8 cellular contexts compared by ENCODE assay signal in genomic region chr22:17159504-17159951, GRCh38. TPM values are rescaled to one million over a fixed set of nuclear protein-coding genes. Genes with fewer than 3 reads are reported as not detected.
DNase-seq lines count a peak whose midpoint lies in the region; ATAC-seq and TF ChIP-seq lines count a peak whose summit lies in the region.

No MANE protein-coding gene starts in this region.

- H3K9me3 Mint-ChIP-seq in activated CD8-positive, alpha-beta T cell treated with anti-CD3 and anti-CD28 coated beads, Interleukin-2, amount 10 ng/mL, durations not matched to agents 7 days and 5 days (ENCODE audit: insufficient read depth): no peaks in the 10 kb centered on the region
- no peaks in the 10 kb centered on the region for H3K9me3 Mint-ChIP-seq in naive thymus-derived CD8-positive, alpha-beta T cell
- no peaks in the 10 kb centered on the region for H3K9me3 Mint-ChIP-seq in stimulated activated naive CD8-positive, alpha-beta T cell treated with anti-CD3 and anti-CD28 coated beads, Interleukin-15, amount 100 ng/mL, for 72 hours

- no peaks in the 10 kb centered on the region for H3K27me3 Mint-ChIP-seq in activated CD8-positive, alpha-beta T cell treated with anti-CD3 and anti-CD28 coated beads, Interleukin-2, amount 10 ng/mL, durations not matched to agents 7 days and 5 days (ENCODE audit: low read depth)
- H3K27me3 Mint-ChIP-seq in naive thymus-derived CD8-positive, alpha-beta T cell: no peaks in the 10 kb centered on the region
- H3K27me3 Mint-ChIP-seq in stimulated activated naive CD8-positive, alpha-beta T cell treated with anti-CD3 and anti-CD28 coated beads, Interleukin-15, amount 100 ng/mL, for 72 hours: no peaks in the 10 kb centered on the region

- POLR2A ChIA-PET in HEK293T (lab: Yijun Ruan, JAX): interaction anchor here (0.8 to 5.3 kb wide), 4 partner anchors 8 to 15 kb away, joined by 3 to 39 read pairs (median 3); no protein-coding TSS in a partner anchor
- POLR2A ChIA-PET in activated CD8-positive, alpha-beta T cell treated with anti-CD3 and anti-CD28 coated beads, Interleukin-2, amount 10 ng/mL, durations not matched to agents 7 days and 5 days (lab: Charles Lee): interaction anchor here (0.7 to 0.8 kb wide), 2 partner anchors 198 to 480 kb away, joined by 3 read pairs; no protein-coding TSS in a partner anchor
- POLR2A ChIA-PET in naive thymus-derived CD8-positive, alpha-beta T cell (lab: Charles Lee): interaction anchor here (0.7 to 5.1 kb wide), 9 partner anchors 10 to 480 kb away, joined by 3 to 36 read pairs (median 4); no protein-coding TSS in a partner anchor

- peak; percentile 50 for DNase-seq in ELR (ENCODE audit: low read depth)
- DNase-seq in HEK293T (ENCODE audit: extremely low spot score): peak; percentile 42
- peak; percentile 9 for DNase-seq in NCI-H1694 (lab: John Stamatoyannopoulos, UW)
- peak; percentile 45 for DNase-seq in activated CD8-positive, alpha-beta T cell treated with anti-CD3 and anti-CD28 coated beads, Interleukin-2, amount 10 ng/mL, durations not matched to agents 7 days and 5 days
- DNase-seq in epithelial cell of proximal tubule (ENCODE audit: low read depth): peak; percentile 50
- DNase-seq in naive thymus-derived CD8-positive, alpha-beta T cell: peak in 7 of 10 donors; percentile 8 to 66 (median 34)
- peak; percentile 45 to 69 for DNase-seq in stimulated activated naive CD8-positive, alpha-beta T cell treated with anti-CD3 and anti-CD28 coated beads, Interleukin-15, amount 100 ng/mL, for 72 hours
- DNase-seq in amniotic stem cell (lab: John Stamatoyannopoulos, UW): no peak

- peak overlapping the region; percentile 87 for H3K4me3 ChIP-seq in epithelial cell of proximal tubule (ENCODE audit: low read depth, low read length)

- peak overlapping the region; percentile 81 for H3K4me3 Mint-ChIP-seq in activated CD8-positive, alpha-beta T cell treated with anti-CD3 and anti-CD28 coated beads, Interleukin-2, amount 10 ng/mL, durations not matched to agents 7 days and 5 days
- H3K4me3 Mint-ChIP-seq in naive thymus-derived CD8-positive, alpha-beta T cell: peak overlapping the region; percentile 79 to 90 (median 86)
- peak overlapping the region; percentile 84 to 95 for H3K4me3 Mint-ChIP-seq in stimulated activated naive CD8-positive, alpha-beta T cell treated with anti-CD3 and anti-CD28 coated beads, Interleukin-15, amount 100 ng/mL, for 72 hours

- H3K27ac Mint-ChIP-seq in activated CD8-positive, alpha-beta T cell treated with anti-CD3 and anti-CD28 coated beads, Interleukin-2, amount 10 ng/mL, durations not matched to agents 7 days and 5 days: peak overlapping the region; percentile 35
- H3K27ac Mint-ChIP-seq in naive thymus-derived CD8-positive, alpha-beta T cell: peak overlapping the region; percentile 38 to 91 (median 71)
- peak overlapping the region; percentile 52 to 59 for H3K27ac Mint-ChIP-seq in stimulated activated naive CD8-positive, alpha-beta T cell treated with anti-CD3 and anti-CD28 coated beads, Interleukin-15, amount 100 ng/mL, for 72 hours

- peak; percentile 43 for ATAC-seq in activated CD8-positive, alpha-beta T cell treated with anti-CD3 and anti-CD28 coated beads, Interleukin-2, amount 10 ng/mL, durations not matched to agents 7 days and 5 days
- peak; percentile 29 to 38 for ATAC-seq in naive thymus-derived CD8-positive, alpha-beta T cell
- peak; percentile 66 for ATAC-seq in stimulated activated naive CD8-positive, alpha-beta T cell treated with anti-CD3 and anti-CD28 coated beads, Interleukin-15, amount 100 ng/mL, for 72 hours

- peaks cover 31% of the 10 kb centered on the region for H3K4me1 Mint-ChIP-seq in activated CD8-positive, alpha-beta T cell treated with anti-CD3 and anti-CD28 coated beads, Interleukin-2, amount 10 ng/mL, durations not matched to agents 7 days and 5 days (ENCODE audit: low read depth)
- H3K4me1 Mint-ChIP-seq in naive thymus-derived CD8-positive, alpha-beta T cell: peaks cover 9 to 41% (median 35%) of the 10 kb centered on the region in 4 donors
- H3K4me1 Mint-ChIP-seq in stimulated activated naive CD8-positive, alpha-beta T cell treated with anti-CD3 and anti-CD28 coated beads, Interleukin-15, amount 100 ng/mL, for 72 hours: peaks cover 50% of the 10 kb centered on the region

- H3K36me3 Mint-ChIP-seq in activated CD8-positive, alpha-beta T cell treated with anti-CD3 and anti-CD28 coated beads, Interleukin-2, amount 10 ng/mL, durations not matched to agents 7 days and 5 days (ENCODE audit: low read depth): peaks cover 8% of the 10 kb centered on the region
- H3K36me3 Mint-ChIP-seq in naive thymus-derived CD8-positive, alpha-beta T cell: peaks cover 0 to 8% (median 0%) of the 10 kb centered on the region in 3 donors

- CTCF ChIA-PET in HEK293T (lab: Yijun Ruan, JAX): interaction anchor here (1.1 to 5.8 kb wide), 2 partner anchors 9 to 12 kb away, joined by 3 to 38 read pairs; no protein-coding TSS in a partner anchor
- CTCF ChIA-PET in activated CD8-positive, alpha-beta T cell treated with anti-CD3 and anti-CD28 coated beads, Interleukin-2, amount 10 ng/mL, durations not matched to agents 7 days and 5 days (lab: Charles Lee): interaction anchor here (0.9 to 5.9 kb wide), 4 partner anchors 13 to 342 kb away, joined by 3 to 44 read pairs (median 4); partner anchors contain the start of gene ADA2

- TF ChIP-seq CTCF in epithelial cell of proximal tubule (conservative IDR thresholded peaks at IDR 0.05; ENCODE audit: low read depth, low read length): peak; percentile 5

TF ChIP-seq in HEK293T, 16 proteins besides CTCF, POLR2A, EP300 and RAD21:
- TF ChIP-seq SP1 (IDR thresholded peaks at IDR 0.05) (no peak), NFRKB (IDR thresholded peaks at IDR 0.05) (no peak), TARDBP (IDR thresholded peaks at IDR 0.05) (no peak), HDGF (IDR thresholded peaks at IDR 0.05; ENCODE audit: borderline replicate concordance) (no peak), L3MBTL2 (conservative IDR thresholded peaks at IDR 0.05) (peak; percentile 83)

RNA-seq across cellular contexts. Expression of gene HDHD5, which starts 0.5 kb away (rescaled TPM):
- 10 to 100 TPM; 38.5 to 40.7 TPM for total RNA-seq in activated CD8-positive, alpha-beta T cell treated with anti-CD3 and anti-CD28 coated beads, Interleukin-2, amount 10 ng/mL, durations not matched to agents 7 days and 5 days
- total RNA-seq in epithelial cell of proximal tubule: 67.1 and 76.2 TPM in 2 replicates
- total RNA-seq in naive thymus-derived CD8-positive, alpha-beta T cell: 10 to 100 TPM; 29.3 to 33.6 TPM
- polyA plus RNA-seq in naive thymus-derived CD8-positive, alpha-beta T cell: 10 to 100 TPM; 48.5 to 72.7 (median 59.8) TPM

RNA-seq across cellular contexts. Expression of gene TMEM121B, which starts 38.4 kb away (rescaled TPM):
- under 1 TPM; 0.11 to 0.18 TPM for total RNA-seq in activated CD8-positive, alpha-beta T cell treated with anti-CD3 and anti-CD28 coated beads, Interleukin-2, amount 10 ng/mL, durations not matched to agents 7 days and 5 days
- 0.06 and 0.36 TPM in 2 replicates for total RNA-seq in epithelial cell of proximal tubule
- total RNA-seq in naive thymus-derived CD8-positive, alpha-beta T cell: under 1 TPM; 0.08 to 0.11 TPM
- polyA plus RNA-seq in naive thymus-derived CD8-positive, alpha-beta T cell: not detected

RNA-seq across cellular contexts. Expression of gene ADA2, which starts 59.7 kb away (rescaled TPM):
- total RNA-seq in activated CD8-positive, alpha-beta T cell treated with anti-CD3 and anti-CD28 coated beads, Interleukin-2, amount 10 ng/mL, durations not matched to agents 7 days and 5 days: 10 to 100 TPM; 61.5 to 65.0 TPM
- total RNA-seq in epithelial cell of proximal tubule: 3.0 and 16.3 TPM in 2 replicates
- 100 to 1,000 TPM; 110 to 112 TPM for total RNA-seq in naive thymus-derived CD8-positive, alpha-beta T cell
- 10 to 100 TPM; 56.8 to 88.0 (median 72.6) TPM for polyA plus RNA-seq in naive thymus-derived CD8-positive, alpha-beta T cell
